Comparison of ENCODE assay signal across 2 cellular contexts in the genomic region with DNA sequence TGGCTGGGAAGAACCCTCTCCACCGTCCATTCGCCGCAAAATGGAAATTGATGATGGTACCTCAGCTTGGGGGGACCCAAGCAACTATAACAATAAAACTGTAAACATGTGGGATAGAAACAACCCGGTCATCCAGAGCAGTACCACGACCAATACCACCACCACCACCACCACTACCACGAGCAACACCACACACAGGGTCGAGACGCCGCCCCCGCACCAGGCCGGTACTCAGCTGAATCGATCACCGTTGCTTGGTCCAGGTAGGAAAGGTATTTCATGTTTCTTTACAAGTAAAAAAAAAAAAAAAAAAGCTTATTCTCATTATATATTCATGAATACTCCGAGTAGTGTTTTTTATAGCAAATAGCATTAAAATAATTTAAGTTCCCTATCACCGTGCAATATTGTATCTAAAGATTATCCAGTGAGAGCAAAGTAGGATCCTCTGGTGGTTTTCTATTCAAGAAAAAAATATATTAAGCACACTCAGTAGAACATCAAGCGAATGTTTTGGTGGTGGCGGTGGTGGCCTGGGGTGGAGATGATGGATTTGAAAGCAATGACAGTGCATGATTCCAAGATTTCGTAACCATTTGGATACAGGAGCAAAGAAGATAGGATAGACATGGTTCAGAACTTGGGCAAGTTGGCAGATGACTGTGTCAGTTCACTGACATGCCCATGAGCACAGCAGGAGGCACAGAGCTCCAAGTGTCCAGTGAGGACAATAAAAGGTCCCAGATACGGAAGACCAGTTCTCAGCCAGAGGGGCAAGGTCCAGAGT.
TF ChIP-seq lines count a peak whose summit lies in the region.

No MANE protein-coding gene starts in this region.

TF ChIP-seq in HepG2, 621 proteins besides CTCF, POLR2A, EP300 and RAD21:
- TF ChIP-seq ZNF34 (CRISPR knock-in tag; IDR thresholded peaks at IDR 0.05; ENCODE audit: borderline replicate concordance) (no peak), CEBPB (IDR thresholded peaks at IDR 0.05; ENCODE audit: borderline replicate concordance, low read depth, low read length) (peak; percentile 54)

TF ChIP-seq in K562, 482 proteins besides CTCF, POLR2A, EP300 and RAD21:
- TF ChIP-seq MAZ (CRISPR knock-in tag; conservative IDR thresholded peaks at IDR 0.05 in 1 of 2, IDR thresholded peaks at IDR 0.05 in 1 of 2) (no peak), TARDBP (IDR thresholded peaks at IDR 0.05) (no peak), NFE2 (IDR thresholded peaks at IDR 0.05; ENCODE audit: low read depth) (peak; percentile 38; the same call in 1 of the 2 replicates), MAFF (IDR thresholded peaks at IDR 0.05; ENCODE audit: low read length) (peak; percentile 16; the same call in 1 of the 2 replicates), MAFG (tag; conservative IDR thresholded peaks at IDR 0.05) (peak; percentile 69), BACH1 (tag; IDR thresholded peaks at IDR 0.05) (no peak), CEBPB (tag; IDR thresholded peaks at IDR 0.05) (peak; percentile 80), NR0B1 (IDR thresholded peaks at IDR 0.05; ENCODE audit: partially characterized antibody) (no peak), MEIS2 (IDR thresholded peaks at IDR 0.05; ENCODE audit: partially characterized antibody) (peak; percentile 52), ZNF197 (CRISPR knock-in tag; IDR thresholded peaks at IDR 0.05; ENCODE audit: low read depth) (no peak), ZNF316 (IDR thresholded peaks at IDR 0.05) (peak; percentile 27; the same call in 1 of the 2 replicates)
- TF ChIP-seq, protein P1, sequence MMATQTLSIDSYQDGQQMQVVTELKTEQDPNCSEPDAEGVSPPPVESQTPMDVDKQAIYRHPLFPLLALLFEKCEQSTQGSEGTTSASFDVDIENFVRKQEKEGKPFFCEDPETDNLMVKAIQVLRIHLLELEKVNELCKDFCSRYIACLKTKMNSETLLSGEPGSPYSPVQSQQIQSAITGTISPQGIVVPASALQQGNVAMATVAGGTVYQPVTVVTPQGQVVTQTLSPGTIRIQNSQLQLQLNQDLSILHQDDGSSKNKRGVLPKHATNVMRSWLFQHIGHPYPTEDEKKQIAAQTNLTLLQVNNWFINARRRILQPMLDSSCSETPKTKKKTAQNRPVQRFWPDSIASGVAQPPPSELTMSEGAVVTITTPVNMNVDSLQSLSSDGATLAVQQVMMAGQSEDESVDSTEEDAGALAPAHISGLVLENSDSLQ (IDR thresholded peaks at IDR 0.05): 0 out of 2 replicates have a peak, but pooled peaks have one; percentile 14
- TF ChIP-seq, protein P2, sequence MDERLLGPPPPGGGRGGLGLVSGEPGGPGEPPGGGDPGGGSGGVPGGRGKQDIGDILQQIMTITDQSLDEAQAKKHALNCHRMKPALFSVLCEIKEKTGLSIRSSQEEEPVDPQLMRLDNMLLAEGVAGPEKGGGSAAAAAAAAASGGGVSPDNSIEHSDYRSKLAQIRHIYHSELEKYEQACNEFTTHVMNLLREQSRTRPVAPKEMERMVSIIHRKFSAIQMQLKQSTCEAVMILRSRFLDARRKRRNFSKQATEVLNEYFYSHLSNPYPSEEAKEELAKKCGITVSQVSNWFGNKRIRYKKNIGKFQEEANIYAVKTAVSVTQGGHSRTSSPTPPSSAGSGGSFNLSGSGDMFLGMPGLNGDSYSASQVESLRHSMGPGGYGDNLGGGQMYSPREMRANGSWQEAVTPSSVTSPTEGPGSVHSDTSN (CRISPR knock-in tag; IDR thresholded peaks at IDR 0.05; ENCODE audit: low read depth): no peak
- TF ChIP-seq, protein P2 (tag; conservative IDR thresholded peaks at IDR 0.05; ENCODE audit: low read depth): peak; percentile 79
